2 cellular contexts compared by ENCODE assay signal in genomic region chr18:22129778-22130177, GRCh38.
A peak's percentile ranks its signal among the peaks of the same experiment; 100 is the strongest.
TF ChIP-seq lines count a peak whose summit lies in the region.

No MANE protein-coding gene starts in this region.

TF ChIP-seq in HEK293, 187 proteins besides CTCF, POLR2A, EP300 and RAD21 (continued from another document):
- TF ChIP-seq ZNF146 (tag by site-specific recombination; IDR thresholded peaks at IDR 0.05) (no peak), KLF8 (tag by site-specific recombination; IDR thresholded peaks at IDR 0.05) (no peak), GLIS2 (tag by site-specific recombination; IDR thresholded peaks at IDR 0.05) (no peak), REPIN1 (tag by site-specific recombination; IDR thresholded peaks at IDR 0.05; ENCODE audit: low read depth) (no peak), ZNF76 (tag by site-specific recombination; IDR thresholded peaks at IDR 0.05; ENCODE audit: borderline replicate concordance, low read depth) (no peak), PRDM4 (tag by site-specific recombination; IDR thresholded peaks at IDR 0.05) (no peak), MYNN (tag by site-specific recombination; IDR thresholded peaks at IDR 0.05; ENCODE audit: borderline replicate concordance) (no peak), SCRT2 (tag by site-specific recombination; IDR thresholded peaks at IDR 0.05) (no peak), ZNF664 (tag by site-specific recombination; IDR thresholded peaks at IDR 0.05) (no peak), ZNF324 (tag by site-specific recombination; IDR thresholded peaks at IDR 0.05) (no peak), ZNF169 (tag by site-specific recombination; IDR thresholded peaks at IDR 0.05) (no peak), ZBTB6 (tag by site-specific recombination; IDR thresholded peaks at IDR 0.05) (no peak), YY2 (tag by site-specific recombination; IDR thresholded peaks at IDR 0.05) (no peak), ZNF37A (tag by site-specific recombination; IDR thresholded peaks at IDR 0.05) (no peak), ZNF610 (tag by site-specific recombination; IDR thresholded peaks at IDR 0.05; ENCODE audit: borderline replicate concordance) (no peak), ZNF624 (tag by site-specific recombination; IDR thresholded peaks at IDR 0.05) (no peak), PRDM10 (tag by site-specific recombination; IDR thresholded peaks at IDR 0.05) (0 out of 2 replicates have a peak, but pooled peaks have one; percentile 21), SALL2 (tag by site-specific recombination; IDR thresholded peaks at IDR 0.05; ENCODE audit: borderline replicate concordance) (no peak), SP3 (tag by site-specific recombination; IDR thresholded peaks at IDR 0.05) (no peak), BCL11B (tag by site-specific recombination; IDR thresholded peaks at IDR 0.05; ENCODE audit: low read depth) (no peak), PRDM1 (tag by site-specific recombination; IDR thresholded peaks at IDR 0.05) (peak; percentile 99), ZNF830 (tag by site-specific recombination; IDR thresholded peaks at IDR 0.05; ENCODE audit: low read depth) (no peak), ZNF366 (tag by site-specific recombination; conservative IDR thresholded peaks at IDR 0.05) (peak; percentile 67; the same call in 1 of the 2 replicates)
TF ChIP-seq in HEK293: peak in this region for 3.

TF ChIP-seq in K562, 482 proteins besides CTCF, POLR2A, EP300 and RAD21:
- TF ChIP-seq ZNF512 (tag; IDR thresholded peaks at IDR 0.05) (peak; percentile 74; the same call in 1 of the 2 replicates), GATAD2A (IDR thresholded peaks at IDR 0.05) (no peak)
